Comparison of ENCODE assay signal across 7 cellular contexts in the genomic region with DNA sequence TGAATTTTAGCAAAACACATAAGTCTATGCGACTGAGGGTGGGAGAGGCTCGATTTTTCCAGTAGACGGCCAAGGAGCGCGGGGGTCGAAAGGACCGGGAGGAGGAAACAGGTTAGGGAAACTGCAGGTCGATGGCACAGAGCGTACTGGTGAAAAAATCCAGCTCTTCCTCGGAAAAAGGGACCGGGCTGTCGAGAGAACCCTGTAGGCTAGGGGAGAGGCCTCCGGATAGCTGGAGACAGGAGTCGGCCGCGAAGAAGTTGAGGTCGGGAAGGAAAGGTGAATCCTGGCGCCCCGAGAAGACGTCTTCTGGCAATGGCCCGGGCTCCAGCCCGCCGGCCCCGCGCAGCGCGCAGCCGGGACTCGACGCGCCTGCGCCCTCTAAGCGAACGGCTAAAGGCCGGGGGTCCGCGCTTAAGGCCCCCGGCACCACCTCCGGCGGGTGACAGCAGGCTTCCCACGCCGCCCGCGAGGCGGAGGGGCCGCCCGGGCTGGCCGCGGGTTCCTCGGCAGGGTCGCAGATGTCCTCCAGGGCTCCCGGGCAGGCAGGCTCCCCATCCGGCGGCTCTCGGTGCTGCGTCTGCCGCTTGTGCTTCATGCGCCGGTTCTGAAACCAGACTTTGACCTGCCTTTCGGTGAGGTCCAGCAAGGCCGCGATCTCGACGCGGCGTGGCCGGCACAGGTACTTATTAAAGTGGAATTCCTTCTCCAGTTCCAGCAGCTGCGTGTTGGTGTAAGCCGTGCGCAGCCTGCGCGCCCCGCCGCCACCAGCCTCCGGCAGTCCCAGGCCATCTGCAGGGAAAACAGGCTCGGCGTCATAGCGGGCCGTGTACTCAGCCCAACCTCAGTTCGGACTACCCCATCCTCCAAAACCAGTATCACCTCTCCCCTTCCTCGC. TPM values are rescaled to one million over a fixed set of nuclear protein-coding genes. Genes with fewer than 3 reads are reported as not detected.
DNase-seq lines count a peak whose midpoint lies in the region; ATAC-seq and TF ChIP-seq lines count a peak whose summit lies in the region.

No MANE protein-coding gene starts in this region.

- no peaks in the 10 kb centered on the region for H3K36me3 ChIP-seq in lower lobe of right lung

- H3K27me3 ChIP-seq in dorsolateral prefrontal cortex, result peaks cover 19 to 100% (median 99%) of the 10 kb centered on the region in 45 donors
- H3K27me3 ChIP-seq in lower lobe of right lung (ENCODE audit: low read depth), result peaks cover 82% of the 10 kb centered on the region

- H3K4me1 Mint-ChIP-seq in activated CD4-positive, alpha-beta T cell treated with anti-CD3 and anti-CD28 coated beads for 36 hours, result peaks cover 32% of the 10 kb centered on the region
- peaks cover 24 to 46% of the 10 kb centered on the region in 2 donors for H3K4me1 Mint-ChIP-seq in stimulated activated naive B cell treated with anti-CD40 and anti-IgM and Interleukin-4, amounts not matched to agents 10 μg/mL and 1 μg/mL and 100 μg/mL, for 72 hours

- H3K9me3 ChIP-seq in lower lobe of right lung, result no peaks in the 10 kb centered on the region

- H3K27ac ChIP-seq in dorsolateral prefrontal cortex (peak overlapping the region in 2 of 59 donors; percentile 10 to 14), lower lobe of right lung (peak overlapping the region; percentile 86)

- peaks cover 49% of the 10 kb centered on the region for H3K27me3 Mint-ChIP-seq in activated CD4-positive, alpha-beta T cell treated with anti-CD3 and anti-CD28 coated beads for 36 hours
- peaks cover 60 to 63% of the 10 kb centered on the region in 2 donors for H3K27me3 Mint-ChIP-seq in stimulated activated naive B cell treated with anti-CD40 and anti-IgM and Interleukin-4, amounts not matched to agents 10 μg/mL and 1 μg/mL and 100 μg/mL, for 72 hours

- H3K4me3 Mint-ChIP-seq in activated CD4-positive, alpha-beta T cell treated with anti-CD3 and anti-CD28 coated beads for 36 hours, result peak overlapping the region; percentile 75
- peak overlapping the region; percentile 87 to 88 for H3K4me3 Mint-ChIP-seq in stimulated activated naive B cell treated with anti-CD40 and anti-IgM and Interleukin-4, amounts not matched to agents 10 μg/mL and 1 μg/mL and 100 μg/mL, for 72 hours

- peak; percentile 65 for DNase-seq in HT-29 (ENCODE audit: low spot score)
- DNase-seq in activated CD4-positive, alpha-beta T cell treated with anti-CD3 and anti-CD28 coated beads for 36 hours, result peak; percentile 77
- DNase-seq in dorsolateral prefrontal cortex, result no peak
- no peak for DNase-seq in lower lobe of right lung
- DNase-seq in stimulated activated naive B cell treated with anti-CD40 and anti-IgM and Interleukin-4, amounts not matched to agents 10 μg/mL and 1 μg/mL and 100 μg/mL, for 72 hours, result peak; percentile 50
- no peak for DNase-seq in posterior cingulate gyrus

- POLR2A ChIA-PET in activated CD4-positive, alpha-beta T cell treated with anti-CD3 and anti-CD28 coated beads for 36 hours (lab: Charles Lee), result no interaction called here

- no peak for TF ChIP-seq CTCF in dorsolateral prefrontal cortex (IDR thresholded peaks at IDR 0.05 in 54 of 56, conservative IDR thresholded peaks at IDR 0.05 in 2 of 56; ENCODE audit: low read depth in 1 of 56, partially characterized antibody in 56 of 56)
- peak; percentile 15 for TF ChIP-seq CTCF in lower lobe of right lung (IDR thresholded peaks at IDR 0.05)

- H3K9me3 Mint-ChIP-seq in activated CD4-positive, alpha-beta T cell treated with anti-CD3 and anti-CD28 coated beads for 36 hours (ENCODE audit: low read depth), result no peaks in the 10 kb centered on the region
- no peaks in the 10 kb centered on the region for H3K9me3 Mint-ChIP-seq in stimulated activated naive B cell treated with anti-CD40 and anti-IgM and Interleukin-4, amounts not matched to agents 10 μg/mL and 1 μg/mL and 100 μg/mL, for 72 hours

- CTCF ChIA-PET in activated CD4-positive, alpha-beta T cell treated with anti-CD3 and anti-CD28 coated beads for 36 hours (lab: Charles Lee), result interaction anchor here (1.0 kb wide), 1 partner anchor 28 kb away, joined by 4 read pairs; no protein-coding TSS in a partner anchor

- H3K4me3 ChIP-seq in dorsolateral prefrontal cortex (peak overlapping the region in 32 of 59 donors; percentile 0 to 51 (median 17)), lower lobe of right lung (peak overlapping the region; percentile 58)

- intact Hi-C loops in activated CD4-positive, alpha-beta T cell treated with anti-CD3 and anti-CD28 coated beads for 36 hours (cut with DNase I, micrococcal nuclease), result loop anchor here (2.0 to 5.0 kb wide), 3 partner anchors 34 to 54 kb away; a partner anchor contains a TSS
- intact Hi-C loops in dorsolateral prefrontal cortex (cut with DNase I), result no loop called here
- intact Hi-C loops in lower lobe of right lung (cut with DNase I), result no loop called here
- intact Hi-C loops in posterior cingulate gyrus (cut with DNase I), result no loop called here

- ATAC-seq in GM18861 (IDR thresholded peaks at IDR 0.05; ENCODE audit: unreplicated experiment), result peak; percentile 55
- peak; percentile 75 for ATAC-seq in activated CD4-positive, alpha-beta T cell treated with anti-CD3 and anti-CD28 coated beads for 36 hours
- peak in 1 of 2 donors; percentile 37 for ATAC-seq in lower lobe of right lung
- peak; percentile 68 for ATAC-seq in stimulated activated naive B cell treated with anti-CD40 and anti-IgM and Interleukin-4, amounts not matched to agents 10 μg/mL and 1 μg/mL and 100 μg/mL, for 72 hours (replicated peaks)

- peaks cover 19% of the 10 kb centered on the region for H3K4me1 ChIP-seq in lower lobe of right lung

- no peaks in the 10 kb centered on the region for H3K36me3 Mint-ChIP-seq in activated CD4-positive, alpha-beta T cell treated with anti-CD3 and anti-CD28 coated beads for 36 hours (ENCODE audit: low read depth)
- peaks cover 2 to 7% of the 10 kb centered on the region in 2 donors for H3K36me3 Mint-ChIP-seq in stimulated activated naive B cell treated with anti-CD40 and anti-IgM and Interleukin-4, amounts not matched to agents 10 μg/mL and 1 μg/mL and 100 μg/mL, for 72 hours

- H3K27ac Mint-ChIP-seq in activated CD4-positive, alpha-beta T cell treated with anti-CD3 and anti-CD28 coated beads for 36 hours, result peak overlapping the region; percentile 79
- H3K27ac Mint-ChIP-seq in stimulated activated naive B cell treated with anti-CD40 and anti-IgM and Interleukin-4, amounts not matched to agents 10 μg/mL and 1 μg/mL and 100 μg/mL, for 72 hours, result peak overlapping the region; percentile 93

RNA-seq across cellular contexts. Expression of a gene that starts 1.7 kb away (rescaled TPM):
- total RNA-seq in HT-29 (2014; rRNA removed; shearing (Covaris generic)), result 2.3 and 7.0 TPM in 2 replicates
- 1 to 10 TPM; 2.8 to 3.3 TPM for total RNA-seq in activated CD4-positive, alpha-beta T cell treated with anti-CD3 and anti-CD28 coated beads for 36 hours
- total RNA-seq in dorsolateral prefrontal cortex (1 to 10 TPM in 8 of 120 experiments, under 1 TPM in 20, not detected in 92; 0.26 to 1.7 (median 0.62) TPM), lower lobe of right lung (5.6 TPM)

RNA-seq across cellular contexts. Expression of a gene that starts 12.4 kb away (rescaled TPM):
- 0.08 TPM in 1 of 2 replicates, not detected in the other for total RNA-seq in HT-29 (2014; rRNA removed; shearing (Covaris generic))
- not detected for total RNA-seq in activated CD4-positive, alpha-beta T cell treated with anti-CD3 and anti-CD28 coated beads for 36 hours
- not detected for total RNA-seq in dorsolateral prefrontal cortex
- not detected for total RNA-seq in lower lobe of right lung

RNA-seq across cellular contexts. Expression of a gene that starts 34.9 kb away (rescaled TPM):
- total RNA-seq in HT-29 (2014; rRNA removed; shearing (Covaris generic)), result 14.5 and 15.5 TPM in 2 replicates
- 1 to 10 TPM in 1 of 2 experiments, under 1 TPM in 1; 0.66 to 1.1 TPM for total RNA-seq in activated CD4-positive, alpha-beta T cell treated with anti-CD3 and anti-CD28 coated beads for 36 hours
- under 1 TPM in 9 of 120 experiments, not detected in 111; 0.13 to 0.32 (median 0.21) TPM for total RNA-seq in dorsolateral prefrontal cortex
- 5.8 TPM for total RNA-seq in lower lobe of right lung

RNA-seq across cellular contexts. Expression of a gene that starts 46.8 kb away (rescaled TPM):
- total RNA-seq in HT-29 (2014; rRNA removed; shearing (Covaris generic)), result 99.5 and 126 TPM in 2 replicates
- total RNA-seq in activated CD4-positive, alpha-beta T cell treated with anti-CD3 and anti-CD28 coated beads for 36 hours, result 1 to 10 TPM in 1 of 2 experiments, under 1 TPM in 1; 0.47 to 1.2 TPM
- total RNA-seq in dorsolateral prefrontal cortex (1 to 10 TPM in 2 of 120 experiments, under 1 TPM in 18, not detected in 100; 0.11 to 1.4 (median 0.58) TPM), lower lobe of right lung (11.3 TPM)

RNA-seq across cellular contexts. Expression of a gene that starts 50.4 kb away (rescaled TPM):
- 7.5 and 8.2 TPM in 2 replicates for total RNA-seq in HT-29 (2014; rRNA removed; shearing (Covaris generic))
- total RNA-seq in activated CD4-positive, alpha-beta T cell treated with anti-CD3 and anti-CD28 coated beads for 36 hours, result not detected
- total RNA-seq in dorsolateral prefrontal cortex (under 1 TPM in 1 of 120 experiments, not detected in 119; 0.23 TPM), lower lobe of right lung (3.9 TPM)

Comparison
In these comparisons a context has a peak if more than half of its experiments do, and no peak if none do; other contexts are left out.
1. DNase-seq: peak in HT-29 (single experiment), activated CD4-positive, alpha-beta T cell treated with anti-CD3 and anti-CD28 coated beads for 36 hours (single experiment) and stimulated activated naive B cell treated with anti-CD40 and anti-IgM and Interleukin-4, amounts not matched to agents 10 μg/mL and 1 μg/mL and 100 μg/mL, for 72 hours (single experiment); none in dorsolateral prefrontal cortex (0 of 10), lower lobe of right lung (single experiment) and posterior cingulate gyrus (0 of 10).
2. intact Hi-C loops: an anchor here in activated CD4-positive, alpha-beta T cell treated with anti-CD3 and anti-CD28 coated beads for 36 hours (2.0 to 5.0 kb wide); none called in dorsolateral prefrontal cortex, lower lobe of right lung and posterior cingulate gyrus.